Comparison of ENCODE assay signal across 1 cellular context in the genomic region with DNA sequence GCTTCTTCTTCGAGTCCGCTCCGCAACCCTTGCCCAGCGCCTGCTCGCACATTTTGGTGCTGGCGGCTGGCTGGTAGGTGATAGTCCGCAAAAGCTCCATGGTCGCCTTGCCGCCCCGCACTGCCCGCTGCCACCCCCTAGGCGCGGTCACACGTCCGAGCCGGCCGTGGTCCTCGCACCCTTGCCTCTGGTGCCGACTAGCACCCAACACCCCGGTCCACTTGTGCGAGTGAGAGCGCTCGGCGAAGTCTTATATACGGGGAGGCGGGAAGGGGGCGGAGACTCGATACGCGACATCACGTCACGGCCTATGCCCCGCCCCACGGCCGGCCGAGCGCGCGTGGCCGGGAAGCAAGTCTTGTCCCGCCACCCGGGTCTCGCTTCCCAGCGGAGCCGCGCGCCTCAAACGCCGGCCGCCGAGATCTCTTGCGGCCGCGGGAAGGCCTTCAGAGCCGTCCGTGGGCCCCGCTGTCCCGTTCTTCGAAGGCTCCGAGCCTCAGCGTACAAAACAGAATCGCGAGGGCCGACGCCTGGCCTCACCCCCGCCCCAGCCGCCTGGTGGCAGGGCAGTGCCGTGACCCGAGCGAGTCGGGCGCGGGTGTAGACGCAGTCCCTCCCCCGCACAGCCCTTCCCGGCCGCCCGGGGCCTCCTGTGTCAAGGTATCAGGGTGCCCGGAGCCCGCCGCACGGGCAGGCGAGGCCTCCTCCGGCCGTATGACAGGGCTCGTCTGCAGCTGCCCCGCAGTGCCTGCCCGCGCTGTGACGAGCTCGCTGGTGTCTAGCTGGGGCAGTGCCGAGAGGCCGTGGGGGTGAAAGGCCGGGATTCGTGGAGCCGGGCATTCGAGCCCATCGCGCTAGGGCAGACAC.
TF ChIP-seq lines count a peak whose summit lies in the region.

TSS of gene PLK2 (minus strand) at position 227 of the 867 bp plus-strand sequence. CDS start at position 100, 127 bp downstream.

TF ChIP-seq in PFSK-1, 5 proteins besides CTCF, POLR2A, EP300 and RAD21:
- TF ChIP-seq TAF1 (IDR thresholded peaks at IDR 0.05; ENCODE audit: borderline replicate concordance, insufficient read depth, low read length) = 0 out of 2 replicates have a peak, but pooled peaks have one; percentile 30
- no peak for TF ChIP-seq FOXP2 (optimal IDR thresholded peaks at IDR 0.05; ENCODE audit: borderline replicate concordance, extremely low read depth, extremely low read length, insufficient read depth)
- TF ChIP-seq POLR2AphosphoS5 (IDR thresholded peaks at IDR 0.05; ENCODE audit: low read depth, low read length) = 0 out of 2 replicates have a peak, but pooled peaks have one; percentile 19
- TF ChIP-seq, protein P1, sequence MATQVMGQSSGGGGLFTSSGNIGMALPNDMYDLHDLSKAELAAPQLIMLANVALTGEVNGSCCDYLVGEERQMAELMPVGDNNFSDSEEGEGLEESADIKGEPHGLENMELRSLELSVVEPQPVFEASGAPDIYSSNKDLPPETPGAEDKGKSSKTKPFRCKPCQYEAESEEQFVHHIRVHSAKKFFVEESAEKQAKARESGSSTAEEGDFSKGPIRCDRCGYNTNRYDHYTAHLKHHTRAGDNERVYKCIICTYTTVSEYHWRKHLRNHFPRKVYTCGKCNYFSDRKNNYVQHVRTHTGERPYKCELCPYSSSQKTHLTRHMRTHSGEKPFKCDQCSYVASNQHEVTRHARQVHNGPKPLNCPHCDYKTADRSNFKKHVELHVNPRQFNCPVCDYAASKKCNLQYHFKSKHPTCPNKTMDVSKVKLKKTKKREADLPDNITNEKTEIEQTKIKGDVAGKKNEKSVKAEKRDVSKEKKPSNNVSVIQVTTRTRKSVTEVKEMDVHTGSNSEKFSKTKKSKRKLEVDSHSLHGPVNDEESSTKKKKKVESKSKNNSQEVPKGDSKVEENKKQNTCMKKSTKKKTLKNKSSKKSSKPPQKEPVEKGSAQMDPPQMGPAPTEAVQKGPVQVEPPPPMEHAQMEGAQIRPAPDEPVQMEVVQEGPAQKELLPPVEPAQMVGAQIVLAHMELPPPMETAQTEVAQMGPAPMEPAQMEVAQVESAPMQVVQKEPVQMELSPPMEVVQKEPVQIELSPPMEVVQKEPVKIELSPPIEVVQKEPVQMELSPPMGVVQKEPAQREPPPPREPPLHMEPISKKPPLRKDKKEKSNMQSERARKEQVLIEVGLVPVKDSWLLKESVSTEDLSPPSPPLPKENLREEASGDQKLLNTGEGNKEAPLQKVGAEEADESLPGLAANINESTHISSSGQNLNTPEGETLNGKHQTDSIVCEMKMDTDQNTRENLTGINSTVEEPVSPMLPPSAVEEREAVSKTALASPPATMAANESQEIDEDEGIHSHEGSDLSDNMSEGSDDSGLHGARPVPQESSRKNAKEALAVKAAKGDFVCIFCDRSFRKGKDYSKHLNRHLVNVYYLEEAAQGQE (IDR thresholded peaks at IDR 0.05; ENCODE audit: insufficient read depth in 1 of 2, low read depth in 2 of 2, low read length in 2 of 2) = no peak
